In genomic region chr7:152979376-152979775, GRCh38 we compare ENCODE assay signal across 16 cellular contexts.
DNase-seq lines count a peak whose midpoint lies in the region; TF ChIP-seq lines count a peak whose summit lies in the region.
"Had no signal": no experiment of that assay in that cellular context is flagged by ENCODE, and none has a peak within 500 bp of the region (broad histone marks: within the 10 kb centered on the region; RNA-seq: fewer than 3 reads in every experiment).

No MANE protein-coding gene starts in this region.

- H3K36me3 ChIP-seq in testis (ENCODE audit: low read depth, missing control alignments) (no peaks in the 10 kb centered on the region), Peyer's patch (no peaks in the 10 kb centered on the region), esophagus muscularis mucosa (no peaks in the 10 kb centered on the region)
- H3K36me3 ChIP-seq: HAP-1 had no signal

- no peak overlapping the region for H3K27ac ChIP-seq in testis
- no peak overlapping the region for H3K27ac ChIP-seq in Peyer's patch
- no peak overlapping the region for H3K27ac ChIP-seq in esophagus muscularis mucosa (replicated peaks in 1 of 4)

- H3K4me1 ChIP-seq in testis (peaks cover 6% of the 10 kb centered on the region), Peyer's patch (no peaks in the 10 kb centered on the region), esophagus muscularis mucosa (no peaks in the 10 kb centered on the region)
- H3K4me1 ChIP-seq: HAP-1 had no signal

- no peaks in the 10 kb centered on the region for H3K9me3 ChIP-seq in testis
- H3K9me3 ChIP-seq in Peyer's patch = no peaks in the 10 kb centered on the region
- H3K9me3 ChIP-seq in esophagus muscularis mucosa = no peaks in the 10 kb centered on the region
- H3K9me3 ChIP-seq: HAP-1 had no signal

- no peak for TF ChIP-seq EP300 in esophagus muscularis mucosa (IDR thresholded peaks at IDR 0.05)

- TF ChIP-seq POLR2A in testis (IDR thresholded peaks at IDR 0.05) = no peak
- TF ChIP-seq POLR2A in Peyer's patch (IDR thresholded peaks at IDR 0.05) = no peak
- no peak for TF ChIP-seq POLR2A in esophagus muscularis mucosa (IDR thresholded peaks at IDR 0.05; ENCODE audit: low read depth)

- intact Hi-C loops in testis (cut with DNase I; ENCODE audit: low total_unique reads) (no loop called here), esophagus muscularis mucosa (cut with DNase I) (no loop called here)

- no peaks in the 10 kb centered on the region for H3K27me3 ChIP-seq in testis
- no peaks in the 10 kb centered on the region for H3K27me3 ChIP-seq in Peyer's patch
- H3K27me3 ChIP-seq in esophagus muscularis mucosa = no peaks in the 10 kb centered on the region

- H3K4me3 ChIP-seq in testis = no peak overlapping the region
- no peak overlapping the region for H3K4me3 ChIP-seq in Peyer's patch
- no peak overlapping the region for H3K4me3 ChIP-seq in esophagus muscularis mucosa
- H3K4me3 ChIP-seq: HAP-1 had no signal

- peaks cover 26% of the 10 kb centered on the region for H3K4me1 Mint-ChIP-seq in nephron
- H3K4me1 Mint-ChIP-seq: CD4-positive, alpha-beta memory T cell had no signal

- WGBS in testis, 2 donors = 31 to 45% methylated on average over 3 of the region's 3 CpGs
- WGBS in esophagus muscularis mucosa = 78% methylated on average over 3 of the region's 3 CpGs

- no peaks in the 10 kb centered on the region for H3K36me3 Mint-ChIP-seq in nephron (ENCODE audit: low read depth)
- H3K36me3 Mint-ChIP-seq: CD4-positive, alpha-beta memory T cell had no signal

- H3K27ac Mint-ChIP-seq in nephron = peak overlapping the region in 2 of 3 experiments; percentile 27 to 32
- H3K27ac Mint-ChIP-seq: CD4-positive, alpha-beta memory T cell; HFFc6 had no signal

- H3K27me3 Mint-ChIP-seq in nephron (ENCODE audit: low read depth) = no peaks in the 10 kb centered on the region

- H3K4me3 Mint-ChIP-seq in nephron = no peak overlapping the region
- H3K4me3 Mint-ChIP-seq: CD4-positive, alpha-beta memory T cell; HFFc6 had no signal

- peak; percentile 48 for DNase-seq in NCI-H345 treated with DMSO at 0.1 percent for 48 hours (lab: John Stamatoyannopoulos, UW; ENCODE audit: unreplicated experiment)
- DNase-seq in testis = peak; percentile 56
- DNase-seq in Peyer's patch = no peak
- DNase-seq in esophagus muscularis mucosa (ENCODE audit: extremely low spot score) = no peak
- DNase-seq in stimulated activated CD4-positive, alpha-beta T cell treated with anti-CD3 and anti-CD28 coated beads, Interleukin-15, amount 100 ng/mL, for 24 hours = no peak
- DNase-seq: C1 segment of cervical spinal cord; Calu3; CD4-positive, alpha-beta memory T cell; COR-L47; DMS53; DMS79 treated with DMSO at 0.1 percent for 48 hours; GF-D8; GOT3; HFFc6 had no signal

- TF ChIP-seq CTCF in nephron (IDR thresholded peaks at IDR 0.05; ENCODE audit: unreplicated experiment in 3 of 3) (no peak), testis (IDR thresholded peaks at IDR 0.05) (no peak), Peyer's patch (IDR thresholded peaks at IDR 0.05) (no peak), esophagus muscularis mucosa (IDR thresholded peaks at IDR 0.05) (no peak)

- H3K9me3 Mint-ChIP-seq in nephron = peaks cover 6% of the 10 kb centered on the region

Comparison
In these comparisons a context has a peak if more than half of its experiments do, and no peak if none do; other contexts are left out.
1. DNase-seq: peak in NCI-H345 treated with DMSO at 0.1 percent for 48 hours (single experiment) and testis (single experiment); none in Peyer's patch (0 of 3), esophagus muscularis mucosa (single experiment) and stimulated activated CD4-positive, alpha-beta T cell treated with anti-CD3 and anti-CD28 coated beads, Interleukin-15, amount 100 ng/mL, for 24 hours (single experiment).